8 cellular contexts compared by ENCODE assay signal in genomic region chr7:5429857-5430611, GRCh38. TPM values are rescaled to one million over a fixed set of nuclear protein-coding genes. Genes with fewer than 3 reads are reported as not detected.
DNase-seq lines count a peak whose midpoint lies in the region; ATAC-seq and TF ChIP-seq lines count a peak whose summit lies in the region.

No MANE protein-coding gene starts in this region.

- DNase-seq in HFFc6 (peak; percentile 44), astrocyte of the hippocampus (ENCODE audit: low read depth, low spot score) (peak; percentile 68), iPS-NIHi11 (ENCODE audit: low spot score) (peak; percentile 37), putamen (ENCODE audit: low spot score) (no peak)
- DNase-seq in stimulated activated CD8-positive, alpha-beta memory T cell treated with anti-CD3 and anti-CD28 coated beads, Interleukin-4, amount 100 ng/mL, for 48 hours: peak; percentile 30
- DNase-seq in activated CD4-positive, CD25-positive, alpha-beta regulatory T cell (lab: John Stamatoyannopoulos, UW): no peak

- peaks cover 29% of the 10 kb centered on the region for H3K36me3 Mint-ChIP-seq in HFFc6 (ENCODE audit: low read depth)

- peak overlapping the region; percentile 99 for H3K27ac Mint-ChIP-seq in HFFc6

- H3K4me2 ChIP-seq in BLaER1: peak overlapping the region; percentile 50

- TF ChIP-seq CTCF in HFFc6 (IDR thresholded peaks at IDR 0.05): no peak

- peaks cover 20% of the 10 kb centered on the region for H3K4me1 Mint-ChIP-seq in HFFc6 (ENCODE audit: low read depth)

- H3K4me1 ChIP-seq in BLaER1: peaks cover 33% of the 10 kb centered on the region

- no peak overlapping the region for H3K4me3 ChIP-seq in BLaER1

- H3K9me3 ChIP-seq in BLaER1: no peaks in the 10 kb centered on the region

- peaks cover 61% of the 10 kb centered on the region for H4K20me1 ChIP-seq in BLaER1

- H3K36me3 ChIP-seq in BLaER1: no peaks in the 10 kb centered on the region

- H3K27ac ChIP-seq in BLaER1: no peak overlapping the region

- H3K9ac ChIP-seq in BLaER1: no peak overlapping the region

- peaks cover 93% of the 10 kb centered on the region for H3K27me3 ChIP-seq in BLaER1

- peak overlapping the region; percentile 92 for H3K4me3 Mint-ChIP-seq in HFFc6

- no peak for ATAC-seq in GM21515 (IDR thresholded peaks at IDR 0.05; ENCODE audit: unreplicated experiment)

- peaks cover 4% of the 10 kb centered on the region; the same call in 1 of the 2 replicates for H3K9me3 Mint-ChIP-seq in HFFc6

- H3K27me3 Mint-ChIP-seq in HFFc6 (ENCODE audit: insufficient read depth): peaks cover 11% of the 10 kb centered on the region

RNA-seq across cellular contexts. Expression of gene TNRC18, which starts 6.4 kb away (rescaled TPM):
- 10 to 100 TPM; 70.6 to 87.1 (median 79.9) TPM for total RNA-seq in HFFc6 (2021; fragmentation: NEBNext Ultra II Directional; extraction: Animal tissue kit (Norgen Biotek cat#: 25700))

Comparison
In these comparisons a context has a peak if more than half of its experiments do, and no peak if none do; other contexts are left out.
1. DNase-seq: peak in HFFc6 (single experiment), astrocyte of the hippocampus (single experiment), iPS-NIHi11 (single experiment) and stimulated activated CD8-positive, alpha-beta memory T cell treated with anti-CD3 and anti-CD28 coated beads, Interleukin-4, amount 100 ng/mL, for 48 hours (single experiment); none in activated CD4-positive, CD25-positive, alpha-beta regulatory T cell (0 of 4) and putamen (single experiment).